In the genomic region with DNA sequence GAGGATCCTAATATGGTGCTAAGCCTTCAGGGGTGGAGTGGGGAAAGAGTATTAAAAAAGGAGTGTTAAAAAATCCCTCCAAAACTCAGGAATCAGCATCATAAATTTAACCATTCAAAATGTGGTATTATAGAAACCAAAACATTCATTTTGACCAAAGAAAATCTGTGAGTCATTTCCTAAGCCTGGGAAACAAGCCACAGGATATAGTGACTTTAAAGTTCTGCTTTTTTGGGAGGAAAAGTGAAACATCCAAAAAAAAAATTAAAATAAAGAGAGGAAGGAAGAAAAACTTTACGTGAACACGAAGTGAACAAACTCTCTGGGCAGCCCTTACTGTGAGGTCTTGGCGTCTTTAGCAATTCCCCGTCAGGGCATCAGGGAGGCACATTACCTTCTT, we compare ENCODE assay signal across 13 cellular contexts.
DNase-seq lines count a peak whose midpoint lies in the region; ATAC-seq and TF ChIP-seq lines count a peak whose summit lies in the region.
"Had no signal": no experiment of that assay in that cellular context is flagged by ENCODE, and none has a peak within 500 bp of the region (broad histone marks: within the 10 kb centered on the region; RNA-seq: fewer than 3 reads in every experiment).

No MANE protein-coding gene starts in this region.

- peaks cover 12 to 37% (median 19%) of the 10 kb centered on the region in 11 experiments; a peak in 15 of 22 replicates for H3K36me3 ChIP-seq in BLaER1 treated with 17β-estradiol and CSF1 and Interleukin-3, amounts not matched to agents 10 nM and 100 nM
- peaks cover 63% of the 10 kb centered on the region for H3K36me3 ChIP-seq in Karpas-422 (ENCODE audit: insufficient read depth, low read length)
- H3K36me3 ChIP-seq in WERI-Rb-1 = peaks cover 22% of the 10 kb centered on the region
- H3K36me3 ChIP-seq: tibial artery had no signal

- no peak for TF ChIP-seq CTCF in WERI-Rb-1 (IDR thresholded peaks at IDR 0.05; ENCODE audit: low read depth, low read length)

- no peaks in the 10 kb centered on the region; a peak in 2 of 22 replicates for H4K20me1 ChIP-seq in BLaER1 treated with 17β-estradiol and CSF1 and Interleukin-3, amounts not matched to agents 10 nM and 100 nM
- no peaks in the 10 kb centered on the region for H4K20me1 ChIP-seq in Karpas-422 (ENCODE audit: insufficient read depth, low read depth, low read length)

- peaks cover 45 to 90% (median 58%) of the 10 kb centered on the region in 10 experiments for H3K4me1 ChIP-seq in BLaER1 treated with 17β-estradiol and CSF1 and Interleukin-3, amounts not matched to agents 10 nM and 100 nM
- H3K4me1 ChIP-seq in Karpas-422 (ENCODE audit: low read length) = peaks cover 97% of the 10 kb centered on the region

- no peaks in the 10 kb centered on the region for H3K27me3 Mint-ChIP-seq in activated naive CD8-positive, alpha-beta T cell treated with anti-CD3 and anti-CD28 coated beads, Interleukin-2, amount 50 U/mL, for 24 hours

- no peaks in the 10 kb centered on the region for H3K9me3 Mint-ChIP-seq in activated naive CD8-positive, alpha-beta T cell treated with anti-CD3 and anti-CD28 coated beads, Interleukin-2, amount 50 U/mL, for 24 hours

- no peaks in the 10 kb centered on the region for H3K9me3 ChIP-seq in BLaER1 treated with 17β-estradiol and CSF1 and Interleukin-3, amounts not matched to agents 10 nM and 100 nM (replicated peaks in 1 of 11)
- H3K9me3 ChIP-seq in Karpas-422 (ENCODE audit: low read length) = no peaks in the 10 kb centered on the region
- H3K9me3 ChIP-seq in WERI-Rb-1 (ENCODE audit: severe bottlenecking) = no peaks in the 10 kb centered on the region
- H3K9me3 ChIP-seq: tibial artery had no signal

- H3K4me3 ChIP-seq in BLaER1 treated with 17β-estradiol and CSF1 and Interleukin-3, amounts not matched to agents 10 nM and 100 nM = peak overlapping the region in 3 of 10 experiments; percentile 2 to 27 (median 7); a peak in 3 of 20 replicates
- H3K4me3 ChIP-seq in Karpas-422 (ENCODE audit: low read length) (no peak overlapping the region), WERI-Rb-1 (ENCODE audit: low read depth, low read length) (no peak overlapping the region)
- H3K4me3 ChIP-seq: hepatocyte, tibial artery had no signal

- no peak for ATAC-seq in activated naive CD8-positive, alpha-beta T cell treated with anti-CD3 and anti-CD28 coated beads, Interleukin-2, amount 50 U/mL, for 24 hours
- ATAC-seq in HG03354 (IDR thresholded peaks at IDR 0.05; ENCODE audit: poor library complexity, severe bottlenecking, unreplicated experiment) = no peak
- ATAC-seq: HCT116 had no signal

- H3K27ac Mint-ChIP-seq in activated naive CD8-positive, alpha-beta T cell treated with anti-CD3 and anti-CD28 coated beads, Interleukin-2, amount 50 U/mL, for 24 hours = peak overlapping the region; percentile 45

- H3K4me2 ChIP-seq in BLaER1 treated with 17β-estradiol and CSF1 and Interleukin-3, amounts not matched to agents 10 nM and 100 nM = peak overlapping the region; percentile 5 to 90 (median 61); a peak in 19 of 22 replicates
- peak overlapping the region; percentile 68 for H3K4me2 ChIP-seq in Karpas-422 (ENCODE audit: low read depth, low read length, poor library complexity, severe bottlenecking)
- H3K4me2 ChIP-seq: hepatocyte had no signal

- H3K4me3 Mint-ChIP-seq in activated naive CD8-positive, alpha-beta T cell treated with anti-CD3 and anti-CD28 coated beads, Interleukin-2, amount 50 U/mL, for 24 hours = no peak overlapping the region

- DNase-seq in Karpas-422 (no peak), lung microvascular endothelial cell (ENCODE audit: low read depth in 2 of 2) (peak; percentile 66 to 72), NCI-H2029 treated with DMSO at 0.1 percent for 48 hours (lab: John Stamatoyannopoulos, UW) (no peak), WERI-Rb-1 (no peak)
- DNase-seq in activated naive CD8-positive, alpha-beta T cell treated with anti-CD3 and anti-CD28 coated beads, Interleukin-2, amount 50 U/mL, for 24 hours = no peak
- DNase-seq in activated naive CD4-positive, alpha-beta T cell (lab: John Stamatoyannopoulos, UW) = no peak
- DNase-seq: activated CD8-positive, alpha-beta memory T cell treated with anti-CD3 and anti-CD28 coated beads, Interleukin-2, amount 50 U/mL, for 4 hours; NCI-H1930; tibial artery had no signal

- no peaks in the 10 kb centered on the region for H3K9me2 ChIP-seq in Karpas-422 (replicated peaks; ENCODE audit: insufficient read depth, low read length)

- peak overlapping the region in 4 of 11 experiments; percentile 48 to 63 (median 51); a peak in 9 of 22 replicates for H3K27ac ChIP-seq in BLaER1 treated with 17β-estradiol and CSF1 and Interleukin-3, amounts not matched to agents 10 nM and 100 nM
- peak overlapping the region; percentile 98 for H3K27ac ChIP-seq in Karpas-422 (ENCODE audit: low read length)
- no peak overlapping the region for H3K27ac ChIP-seq in WERI-Rb-1
- H3K27ac ChIP-seq: hepatocyte, tibial artery had no signal

- peaks cover 66% of the 10 kb centered on the region for H3K36me3 Mint-ChIP-seq in activated naive CD8-positive, alpha-beta T cell treated with anti-CD3 and anti-CD28 coated beads, Interleukin-2, amount 50 U/mL, for 24 hours (ENCODE audit: low read depth)

- H3K79me2 ChIP-seq in Karpas-422 (ENCODE audit: low read length) = peaks cover 49% of the 10 kb centered on the region
- H3K79me2 ChIP-seq: hepatocyte had no signal

- H3K9ac ChIP-seq in BLaER1 treated with 17β-estradiol and CSF1 and Interleukin-3, amounts not matched to agents 10 nM and 100 nM = peak overlapping the region in 2 of 11 experiments; percentile 44 to 47; a peak in 2 of 22 replicates
- H3K9ac ChIP-seq in Karpas-422 (ENCODE audit: low read length) = peak overlapping the region; percentile 60

- H2AFZ ChIP-seq in Karpas-422 (ENCODE audit: low read length) = no peak overlapping the region
- H2AFZ ChIP-seq: hepatocyte had no signal

- no peaks in the 10 kb centered on the region for H3K27me3 ChIP-seq in BLaER1 treated with 17β-estradiol and CSF1 and Interleukin-3, amounts not matched to agents 10 nM and 100 nM
- H3K27me3 ChIP-seq in Karpas-422 (ENCODE audit: low read length) = no peaks in the 10 kb centered on the region
- H3K27me3 ChIP-seq in WERI-Rb-1 (ENCODE audit: insufficient read depth, low read depth, severe bottlenecking) = no peaks in the 10 kb centered on the region
- H3K27me3 ChIP-seq: hepatocyte, tibial artery had no signal

- H3K4me1 Mint-ChIP-seq in activated naive CD8-positive, alpha-beta T cell treated with anti-CD3 and anti-CD28 coated beads, Interleukin-2, amount 50 U/mL, for 24 hours = peaks cover 76% of the 10 kb centered on the region

Comparison
In these comparisons a context has a peak if more than half of its experiments do, and no peak if none do; other contexts are left out.
1. DNase-seq: peak in lung microvascular endothelial cell (2 of 2); none in Karpas-422 (single experiment), activated naive CD8-positive, alpha-beta T cell treated with anti-CD3 and anti-CD28 coated beads, Interleukin-2, amount 50 U/mL, for 24 hours (single experiment), NCI-H2029 treated with DMSO at 0.1 percent for 48 hours (single experiment), WERI-Rb-1 (single experiment) and activated naive CD4-positive, alpha-beta T cell (0 of 4).